Comparison of ENCODE assay signal across 8 cellular contexts in the genomic region with DNA sequence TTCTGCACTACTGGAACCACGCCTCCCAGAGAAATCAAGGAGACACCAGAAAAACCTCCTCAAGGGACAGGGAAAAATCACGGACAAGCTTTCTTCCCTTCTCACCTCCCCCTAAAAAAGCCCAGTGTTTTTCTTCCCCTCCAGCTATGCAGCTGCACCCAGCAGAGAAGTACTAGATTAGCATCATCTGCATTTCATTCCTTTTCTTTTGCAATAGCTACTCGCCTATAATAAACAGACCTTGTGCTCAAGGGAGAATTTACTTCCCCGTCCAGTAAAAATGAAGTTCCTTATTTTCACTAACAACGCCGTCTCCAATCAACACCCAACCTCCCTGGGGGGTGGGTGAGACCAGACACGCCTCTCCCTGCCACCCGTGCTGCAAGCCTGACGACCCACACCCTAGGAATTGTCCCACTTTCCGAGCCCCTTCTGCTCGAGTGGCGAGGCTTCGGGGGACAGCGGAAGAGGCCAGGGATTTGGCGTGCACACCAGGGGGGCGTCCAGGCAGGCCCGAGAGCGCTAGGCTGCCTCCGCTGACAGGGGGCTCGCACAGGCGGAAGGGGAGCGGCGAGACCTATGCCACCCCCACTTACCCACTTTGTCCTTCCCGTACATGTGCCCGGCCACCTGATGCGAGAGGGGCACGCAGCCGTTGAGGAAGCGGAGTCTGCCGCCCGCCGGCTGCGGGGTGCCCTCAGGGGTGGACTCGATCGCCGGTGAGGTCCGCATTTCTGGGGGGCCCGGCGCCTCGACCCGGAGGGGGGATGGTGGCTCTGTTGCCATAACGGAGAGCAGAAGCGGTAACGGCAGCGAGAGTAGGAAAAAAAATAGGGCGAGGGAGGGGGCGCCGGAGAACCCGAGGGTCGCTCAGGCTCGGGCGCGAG. TPM values are rescaled to one million over a fixed set of nuclear protein-coding genes. Genes with fewer than 3 reads are reported as not detected.
DNase-seq lines count a peak whose midpoint lies in the region; ATAC-seq, FAIRE-seq and TF ChIP-seq lines count a peak whose summit lies in the region.

No MANE protein-coding gene starts in this region.

- peaks cover 39% of the 10 kb centered on the region for H3K4me1 Mint-ChIP-seq in activated naive CD8-positive, alpha-beta T cell treated with anti-CD3 and anti-CD28 coated beads for 36 hours
- peaks cover 8% of the 10 kb centered on the region for H3K4me1 Mint-ChIP-seq in glutamatergic neuron (ENCODE audit: low read depth, unreplicated experiment)

- TF ChIP-seq POLR2A in Raji (IDR thresholded peaks at IDR 0.05; ENCODE audit: insufficient read depth, low read depth, low read length): peak; percentile 60; the same call in 1 of the 2 replicates

- H3K27me3 ChIP-seq in neuronal stem cell (ENCODE audit: control insufficient read depth in 3 of 3, insufficient read depth in 3 of 3, low read depth in 1 of 3, low read length in 3 of 3): no peaks in the 10 kb centered on the region

- no peaks in the 10 kb centered on the region for H3K9me3 Mint-ChIP-seq in activated naive CD8-positive, alpha-beta T cell treated with anti-CD3 and anti-CD28 coated beads for 36 hours
- peaks cover 10% of the 10 kb centered on the region for H3K9me3 Mint-ChIP-seq in glutamatergic neuron (ENCODE audit: unreplicated experiment)

- H3K36me3 Mint-ChIP-seq in activated naive CD8-positive, alpha-beta T cell treated with anti-CD3 and anti-CD28 coated beads for 36 hours: peaks cover 16% of the 10 kb centered on the region
- peaks cover 5% of the 10 kb centered on the region for H3K36me3 Mint-ChIP-seq in glutamatergic neuron (ENCODE audit: unreplicated experiment)

- ATAC-seq in HG03064 (IDR thresholded peaks at IDR 0.05; ENCODE audit: low read depth, unreplicated experiment): peak; percentile 11

- peak overlapping the region; percentile 96 for H3K14ac ChIP-seq in neuronal stem cell (ENCODE audit: low read length)

- H3K4ac ChIP-seq in neuronal stem cell (ENCODE audit: low read length): no peak overlapping the region

- H2BK15ac ChIP-seq in neuronal stem cell (ENCODE audit: low read length): peak overlapping the region; percentile 88

- no peak overlapping the region for H4K8ac ChIP-seq in neuronal stem cell (ENCODE audit: low read depth, low read length)

- peaks cover 0 to 7% of the 10 kb centered on the region in 2 donors for H3K4me1 ChIP-seq in neuronal stem cell (ENCODE audit: control insufficient read depth in 2 of 2, insufficient read depth in 1 of 2, low read depth in 1 of 2, low read length in 2 of 2)

- H3K27ac ChIP-seq in neuronal stem cell (replicated peaks; ENCODE audit: low read length): peak overlapping the region; percentile 43

- peak overlapping the region; percentile 47 for H2AK5ac ChIP-seq in neuronal stem cell (ENCODE audit: low read depth, low read length)

- peak overlapping the region; percentile 83 for H3K9ac ChIP-seq in neuronal stem cell (ENCODE audit: low read depth, low read length, poor library complexity)

- WGBS in neuronal stem cell (ENCODE audit: extremely low coverage in 2 of 2, insufficient read length in 2 of 2, insufficient replicate concordance in 1 of 2), 2 donors: no CpG with 5 or more reads among the region's 53 CpGs

- no peak overlapping the region for H4K91ac ChIP-seq in neuronal stem cell (ENCODE audit: low read depth, low read length, poor library complexity)

- H3K27me3 Mint-ChIP-seq in activated naive CD8-positive, alpha-beta T cell treated with anti-CD3 and anti-CD28 coated beads for 36 hours: no peaks in the 10 kb centered on the region
- peaks cover 9% of the 10 kb centered on the region for H3K27me3 Mint-ChIP-seq in glutamatergic neuron (ENCODE audit: unreplicated experiment)

- no peak for TF ChIP-seq CTCF in glutamatergic neuron (IDR thresholded peaks at IDR 0.05; ENCODE audit: partially characterized antibody, unreplicated experiment)

- H3K4me2 ChIP-seq in neuronal stem cell (ENCODE audit: insufficient read depth, low read length, poor library complexity, severe bottlenecking): peak overlapping the region; percentile 92

- H2BK12ac ChIP-seq in neuronal stem cell (ENCODE audit: low read length): no peak overlapping the region

- peak overlapping the region; percentile 54 for H2BK5ac ChIP-seq in neuronal stem cell (ENCODE audit: low read length)

- H3K4me3 ChIP-seq in neuronal stem cell (ENCODE audit: low read length in 2 of 2): peak overlapping the region; percentile 65 to 100

- no peak for FAIRE-seq in urothelium cell line (lab: Jason Lieb, UNC)

- H3K9me3 ChIP-seq in neuronal stem cell (replicated peaks in 1 of 2; ENCODE audit: control insufficient read depth in 2 of 2, insufficient read depth in 1 of 2, low read depth in 1 of 2, low read length in 2 of 2): no peaks in the 10 kb centered on the region

- H3K23ac ChIP-seq in neuronal stem cell (ENCODE audit: low read depth, low read length, poor library complexity): peak overlapping the region; percentile 38

- peaks cover 2% of the 10 kb centered on the region for H3K79me1 ChIP-seq in neuronal stem cell (ENCODE audit: low read depth, low read length)

- no peak overlapping the region for H2BK120ac ChIP-seq in neuronal stem cell (ENCODE audit: low read depth, low read length)

- DNase-seq in NCI-H748 (lab: John Stamatoyannopoulos, UW; ENCODE audit: unreplicated experiment) (peak; percentile 25), NCI-H748 treated with DMSO at 0.1 percent for 48 hours (lab: John Stamatoyannopoulos, UW) (no peak), glutamatergic neuron (peak; percentile 42), neuronal stem cell (ENCODE audit: low spot score) (peak; percentile 30), urothelium cell line (ENCODE audit: low spot score) (peak; percentile 26)
- peak; percentile 51 for DNase-seq in activated naive CD8-positive, alpha-beta T cell treated with anti-CD3 and anti-CD28 coated beads for 36 hours

- no peaks in the 10 kb centered on the region for H3K36me3 ChIP-seq in neuronal stem cell (replicated peaks in 1 of 2; ENCODE audit: control insufficient read depth in 2 of 2, insufficient read depth in 2 of 2, low read length in 2 of 2)

- peak overlapping the region; percentile 92 for H3K4me3 Mint-ChIP-seq in activated naive CD8-positive, alpha-beta T cell treated with anti-CD3 and anti-CD28 coated beads for 36 hours
- peak overlapping the region; percentile 98 for H3K4me3 Mint-ChIP-seq in glutamatergic neuron (ENCODE audit: unreplicated experiment)

- H3K27ac Mint-ChIP-seq in activated naive CD8-positive, alpha-beta T cell treated with anti-CD3 and anti-CD28 coated beads for 36 hours: peak overlapping the region; percentile 92
- peak overlapping the region; percentile 89 for H3K27ac Mint-ChIP-seq in glutamatergic neuron (ENCODE audit: unreplicated experiment)

- H2AFZ ChIP-seq in neuronal stem cell (ENCODE audit: low read length): peak overlapping the region; percentile 100

- H3K18ac ChIP-seq in neuronal stem cell (ENCODE audit: low read length): peak overlapping the region; percentile 84

RNA-seq across cellular contexts. Expression of a gene that starts 0.6 kb away (rescaled TPM):
- total RNA-seq in activated naive CD8-positive, alpha-beta T cell treated with anti-CD3 and anti-CD28 coated beads for 36 hours: 10 to 100 TPM; 10.1 to 10.3 TPM
- total RNA-seq in glutamatergic neuron (ENCODE audit: unreplicated experiment): 7.6 TPM
- polyA plus RNA-seq in neuronal stem cell (2013, experiment 1 of 2): 5.0 TPM
- polyA plus RNA-seq in neuronal stem cell (2013, experiment 2 of 2): 5.2 TPM

RNA-seq across cellular contexts. Expression of a gene that starts 1.9 kb away (rescaled TPM):
- total RNA-seq in activated naive CD8-positive, alpha-beta T cell treated with anti-CD3 and anti-CD28 coated beads for 36 hours: 10 to 100 TPM; 65.0 to 65.4 TPM
- total RNA-seq in glutamatergic neuron (ENCODE audit: unreplicated experiment): 29.3 TPM
- 56.0 TPM for polyA plus RNA-seq in neuronal stem cell (2013, experiment 1 of 2)
- 51.1 TPM for polyA plus RNA-seq in neuronal stem cell (2013, experiment 2 of 2)
